Comparison of ENCODE assay signal across 10 cellular contexts in genomic region chr5:147504001-147504400, GRCh38. TPM values are rescaled to one million over a fixed set of nuclear protein-coding genes. Genes with fewer than 3 reads are reported as not detected.
DNase-seq lines count a peak whose midpoint lies in the region; ATAC-seq and TF ChIP-seq lines count a peak whose summit lies in the region.
"Had no signal": no experiment of that assay in that cellular context is flagged by ENCODE, and none has a peak within 500 bp of the region (broad histone marks: within the 10 kb centered on the region; RNA-seq: fewer than 3 reads in every experiment).

No MANE protein-coding gene starts in this region.

- H3K27me3 ChIP-seq in BE2C: no peaks in the 10 kb centered on the region

- peak; percentile 87 for ATAC-seq in omental fat pad (ENCODE audit: low FRiP score)
- ATAC-seq in HG03280 (IDR thresholded peaks at IDR 0.05; ENCODE audit: unreplicated experiment): no peak
- ATAC-seq in HG03571 (IDR thresholded peaks at IDR 0.05; ENCODE audit: unreplicated experiment): no peak
- ATAC-seq: activated T-cell treated with anti-CD3 and anti-CD28 coated beads, Interleukin-2, amount 50 U/mL, for 72 hours had no signal

- peaks cover 17% of the 10 kb centered on the region for H3K4me1 ChIP-seq in BE2C

- DNase-seq in BE2C: peak; percentile 78
- peak; percentile 73 to 87 for DNase-seq in NCI-H446 (lab: John Stamatoyannopoulos, UW)
- peak; percentile 93 for DNase-seq in fibroblast of peridontal ligament (ENCODE audit: extremely low read depth)
- DNase-seq in omental fat pad (ENCODE audit: low spot score): no peak
- DNase-seq in stimulated activated CD4-positive, alpha-beta T cell treated with anti-CD3 and anti-CD28 coated beads, Interleukin-2, amount 100 ng/mL, for 48 hours: no peak
- no peak for DNase-seq in NK-92 treated with Interleukin-12 subunit alpha and Interleukin-12 subunit beta, amount 100 ng/mL, for 24 hours (lab: John Stamatoyannopoulos, UW)
- DNase-seq: activated T-cell treated with anti-CD3 and anti-CD28 coated beads, Interleukin-2, amount 50 U/mL, for 72 hours; occipital lobe had no signal

- TF ChIP-seq CTCF in BE2C (IDR thresholded peaks at IDR 0.05; ENCODE audit: low read depth, low read length) (no peak), omental fat pad (IDR thresholded peaks at IDR 0.05) (no peak)

- peaks cover 4% of the 10 kb centered on the region; the same call in 1 of the 2 replicates for H3K36me3 ChIP-seq in BE2C

- H3K9me3 ChIP-seq in BE2C: no peaks in the 10 kb centered on the region

- no peak overlapping the region for H3K4me3 ChIP-seq in BE2C (ENCODE audit: low read depth, low read length)

RNA-seq across cellular contexts. Expression of gene DPYSL3, which starts 5.9 kb away (rescaled TPM):
- 306 TPM for polyA plus RNA-seq in BE2C (2012; ENCODE audit: insufficient read depth, insufficient read length, low read depth)
- 10 to 100 TPM; 26.9 to 78.0 (median 54.9) TPM for total RNA-seq in omental fat pad

Comparison
In these comparisons a context has a peak if more than half of its experiments do, and no peak if none do; other contexts are left out.
1. DNase-seq: peak in BE2C (single experiment), NCI-H446 (2 of 2) and fibroblast of peridontal ligament (single experiment); none in omental fat pad (single experiment), stimulated activated CD4-positive, alpha-beta T cell treated with anti-CD3 and anti-CD28 coated beads, Interleukin-2, amount 100 ng/mL, for 48 hours (0 of 2) and NK-92 treated with Interleukin-12 subunit alpha and Interleukin-12 subunit beta, amount 100 ng/mL, for 24 hours (single experiment).